In the genomic region with DNA sequence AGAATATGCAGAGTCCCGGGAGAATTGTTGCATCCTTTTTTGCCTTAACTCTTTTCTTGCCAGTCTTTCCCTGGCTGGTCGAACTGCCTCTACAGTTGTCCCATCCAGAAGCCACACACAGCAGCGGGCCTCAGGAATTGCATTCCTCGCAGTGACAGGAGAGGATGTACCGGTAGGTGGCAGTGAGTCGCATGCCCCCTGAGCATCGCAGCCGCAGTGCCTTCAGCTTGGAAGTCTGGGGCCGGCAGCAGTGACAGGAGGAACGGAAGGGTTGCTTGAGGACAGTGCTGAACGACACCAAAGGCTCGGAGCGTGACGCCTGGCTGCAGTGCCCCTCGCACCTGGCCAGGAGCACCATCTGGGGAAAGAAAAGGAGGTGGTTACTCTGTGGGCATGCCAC, we compare ENCODE assay signal across 8 cellular contexts. TPM values are rescaled to one million over a fixed set of nuclear protein-coding genes. Genes with fewer than 3 reads are reported as not detected.
A peak's percentile ranks its signal among the peaks of the same experiment; 100 is the strongest.
DNase-seq lines count a peak whose midpoint lies in the region; ATAC-seq and TF ChIP-seq lines count a peak whose summit lies in the region.

No MANE protein-coding gene starts in this region.

- no peaks in the 10 kb centered on the region for H3K4me1 ChIP-seq in mammary epithelial cell (ENCODE audit: insufficient read depth, low read length)

- H3K27me3 Mint-ChIP-seq in natural killer cell (ENCODE audit: low read depth in 2 of 2): peaks cover 3 to 14% of the 10 kb centered on the region in 2 donors

- dilution Hi-C loops in mammary epithelial cell (cut with HindIII; ENCODE audit: low sequenced_read_pairs): loop anchor here (25.0 kb wide), 1 partner anchor 438 kb away; no protein-coding TSS in a partner anchor

- H3K36me3 Mint-ChIP-seq in natural killer cell: no peaks in the 10 kb centered on the region

- no peaks in the 10 kb centered on the region for H3K36me3 ChIP-seq in mammary epithelial cell (ENCODE audit: insufficient read depth, low read length)

- H4K20me1 ChIP-seq in mammary epithelial cell (ENCODE audit: insufficient read depth, low read length): peaks cover 2% of the 10 kb centered on the region

- H3K9me3 Mint-ChIP-seq in natural killer cell: no peaks in the 10 kb centered on the region

- peaks cover 5 to 8% of the 10 kb centered on the region in 2 donors for H3K4me1 Mint-ChIP-seq in natural killer cell

- H3K4me3 Mint-ChIP-seq in natural killer cell: no peak overlapping the region

- no peak overlapping the region for H3K4me2 ChIP-seq in mammary epithelial cell (ENCODE audit: insufficient read depth, low read depth, low read length)

- intact Hi-C loops in mammary epithelial cell (cut with micrococcal nuclease) (loop anchor here (10.0 kb wide), 1 partner anchor 1125 kb away; no protein-coding TSS in a partner anchor), natural killer cell (cut with micrococcal nuclease) (loop anchor here (10.0 kb wide), 1 partner anchor 415 kb away; no protein-coding TSS in a partner anchor)

- H3K9ac ChIP-seq in mammary epithelial cell (ENCODE audit: insufficient read depth, low read length): no peak overlapping the region

- in situ Hi-C loops in T47D (cut with HindIII; ENCODE audit: low pct_unique_long_range_greater_than_20kb, low sequenced_read_pairs): no loop called here
- in situ Hi-C loops in mammary epithelial cell (cut with MboI; ENCODE audit: low sequenced_read_pairs in 2 of 2): loop anchor here (10.0 to 25.0 kb wide), 2 partner anchors 115 to 1238 kb away; no protein-coding TSS in a partner anchor

- no peak overlapping the region for H3K27ac ChIP-seq in mammary epithelial cell (ENCODE audit: insufficient read depth, low read depth, low read length)
- no peak overlapping the region for H3K27ac ChIP-seq in VCaP

- TF ChIP-seq CTCF in mammary epithelial cell (conservative IDR thresholded peaks at IDR 0.05 in 1 of 2, IDR thresholded peaks at IDR 0.05 in 1 of 2; ENCODE audit: extremely low read depth in 1 of 2, insufficient read depth in 1 of 2, low read depth in 1 of 2, low read length in 2 of 2) (peak in 1 of 2 donors; percentile 19), VCaP (conservative IDR thresholded peaks at IDR 0.05) (peak; percentile 83), natural killer cell (IDR thresholded peaks at IDR 0.05) (no peak)

- no peak overlapping the region for H2AFZ ChIP-seq in mammary epithelial cell (ENCODE audit: low read depth, low read length)

- WGBS in mammary epithelial cell (ENCODE audit: low coverage, missing lambda C conversion rate): 63% methylated on average over 14 of the region's 15 CpGs

- no TSS peak for BruUV-seq in mammary epithelial cell (replicated peaks; lab: Mats Ljungman, UMichigan)

- H3K79me2 ChIP-seq in mammary epithelial cell (ENCODE audit: insufficient read depth, low read length): no peaks in the 10 kb centered on the region

- peaks cover 11% of the 10 kb centered on the region for H3K27me3 ChIP-seq in mammary epithelial cell (ENCODE audit: insufficient read depth, low read length)

- H3K27ac Mint-ChIP-seq in natural killer cell: no peak overlapping the region

- ATAC-seq in natural killer cell: peak; percentile 35 to 73 (median 49)
- ATAC-seq in HG03520 (IDR thresholded peaks at IDR 0.05; ENCODE audit: unreplicated experiment): no peak
- ATAC-seq in GM18498 (IDR thresholded peaks at IDR 0.05; ENCODE audit: unreplicated experiment): no peak

- CTCF ChIA-PET in mammary epithelial cell (lab: Charles Lee; ENCODE audit: low non-redundant PET): no interaction called here

- DNase-seq in T47D (ENCODE audit: low read depth in 1 of 2, low spot score in 1 of 2): peak; percentile 43 to 67
- no peak for DNase-seq in mammary epithelial cell
- DNase-seq in ecto neural progenitor cell (ENCODE audit: low spot score): peak; percentile 63
- peak; percentile 15 for DNase-seq in natural killer cell
- no peak for DNase-seq in NCI-H2029 treated with DMSO at 0.1 percent for 48 hours (lab: John Stamatoyannopoulos, UW)

- no peaks in the 10 kb centered on the region for H3K9me3 ChIP-seq in mammary epithelial cell (replicated peaks; ENCODE audit: insufficient read depth, low read length)

- H3K4me3 ChIP-seq in mammary epithelial cell (replicated peaks in 1 of 3; ENCODE audit: insufficient read depth in 1 of 3, low read depth in 2 of 3, low read length in 3 of 3): no peak overlapping the region

RNA-seq across cellular contexts. Expression of a gene that starts 23.5 kb away (rescaled TPM):
- total RNA-seq in mammary epithelial cell (under 1 TPM in 1 of 2 donors, not detected in 1; 0.17 TPM), natural killer cell (not detected)
- polyA plus RNA-seq in mammary epithelial cell: 0.02 TPM
- not detected for polyA minus RNA-seq in mammary epithelial cell

Comparison
In these comparisons a context has a peak if more than half of its experiments do, and no peak if none do; other contexts are left out.
1. DNase-seq: peak in T47D (2 of 2), ecto neural progenitor cell (single experiment) and natural killer cell (single experiment); none in mammary epithelial cell (single experiment) and NCI-H2029 treated with DMSO at 0.1 percent for 48 hours (single experiment).
2. ATAC-seq: peak in natural killer cell (3 of 3); none in HG03520 (single experiment) and GM18498 (single experiment).